Comparison of ENCODE assay signal across 14 cellular contexts in genomic region chr2:11567631-11568031, GRCh38. TPM values are rescaled to one million over a fixed set of nuclear protein-coding genes. Genes with fewer than 3 reads are reported as not detected.
"Had no signal": no experiment of that assay in that cellular context is flagged by ENCODE, and none has a peak within 500 bp of the region (broad histone marks: within the 10 kb centered on the region; RNA-seq: fewer than 3 reads in every experiment).

No MANE protein-coding gene starts in this region.

- H3K9me3 Mint-ChIP-seq: activated naive CD8-positive, alpha-beta T cell treated with anti-CD3 and anti-CD28 coated beads, Interleukin-2, amount 10 ng/mL, durations not matched to agents 7 days and 5 days; effector memory CD8-positive, alpha-beta T cell; immature natural killer cell had no signal

- ATAC-seq: effector memory CD8-positive, alpha-beta T cell; left cardiac atrium; mucosa of descending colon; naive thymus-derived CD4-positive, alpha-beta T cell; stimulated activated naive CD8-positive, alpha-beta T cell treated with anti-CD3 and anti-CD28 coated beads, Interleukin-15, Interleukin-2, amounts not matched to agents 100 U/mL and 50 U/mL, for 24 hours had no signal

- DNase-seq: activated CD4-positive, CD25-positive, alpha-beta regulatory T cell treated with anti-CD3 and anti-CD28 coated beads, Interleukin-2, amount 50 U/mL, for 72 hours; activated CD8-positive, alpha-beta memory T cell treated with anti-CD3 and anti-CD28 coated beads for 24 hours; activated naive CD4-positive, alpha-beta T cell treated with Interleukin-2 at 50 U/mL for 16 hours; activated naive CD8-positive, alpha-beta T cell treated with anti-CD3 and anti-CD28 coated beads, Interleukin-2, amount 10 ng/mL, durations not matched to agents 7 days and 5 days; effector memory CD8-positive, alpha-beta T cell; immature natural killer cell; left cardiac atrium; mucosa of descending colon; naive thymus-derived CD4-positive, alpha-beta T cell; stimulated activated naive CD8-positive, alpha-beta T cell treated with anti-CD3 and anti-CD28 coated beads, Interleukin-15, Interleukin-2, amounts not matched to agents 100 U/mL and 50 U/mL, for 24 hours; substantia nigra; T1000; transverse colon had no signal

- H3K27ac ChIP-seq: cardiac muscle cell, transverse colon had no signal

- H3K4me3 ChIP-seq: cardiac muscle cell, mucosa of descending colon, transverse colon had no signal

- H3K9me3 ChIP-seq: mucosa of descending colon, transverse colon had no signal

- H3K36me3 Mint-ChIP-seq: activated naive CD8-positive, alpha-beta T cell treated with anti-CD3 and anti-CD28 coated beads, Interleukin-2, amount 10 ng/mL, durations not matched to agents 7 days and 5 days; immature natural killer cell; naive thymus-derived CD4-positive, alpha-beta T cell had no signal

- H3K4me3 Mint-ChIP-seq: activated naive CD8-positive, alpha-beta T cell treated with anti-CD3 and anti-CD28 coated beads, Interleukin-2, amount 10 ng/mL, durations not matched to agents 7 days and 5 days; effector memory CD8-positive, alpha-beta T cell; immature natural killer cell; naive thymus-derived CD4-positive, alpha-beta T cell had no signal

- H3K27ac Mint-ChIP-seq: activated naive CD8-positive, alpha-beta T cell treated with anti-CD3 and anti-CD28 coated beads, Interleukin-2, amount 10 ng/mL, durations not matched to agents 7 days and 5 days; effector memory CD8-positive, alpha-beta T cell; immature natural killer cell; naive thymus-derived CD4-positive, alpha-beta T cell had no signal

- H3K4me1 Mint-ChIP-seq: activated naive CD8-positive, alpha-beta T cell treated with anti-CD3 and anti-CD28 coated beads, Interleukin-2, amount 10 ng/mL, durations not matched to agents 7 days and 5 days; immature natural killer cell had no signal

- H3K4me1 ChIP-seq: transverse colon had no signal

- H3K27me3 ChIP-seq: cardiac muscle cell, transverse colon had no signal

- H3K36me3 ChIP-seq: transverse colon had no signal

RNA-seq across cellular contexts. Expression of gene GREB1, which starts 33.8 kb away (rescaled TPM):
- polyA plus RNA-seq: naive thymus-derived CD4-positive, alpha-beta T cell had no signal
